22 cellular contexts compared by ENCODE assay signal in the genomic region with DNA sequence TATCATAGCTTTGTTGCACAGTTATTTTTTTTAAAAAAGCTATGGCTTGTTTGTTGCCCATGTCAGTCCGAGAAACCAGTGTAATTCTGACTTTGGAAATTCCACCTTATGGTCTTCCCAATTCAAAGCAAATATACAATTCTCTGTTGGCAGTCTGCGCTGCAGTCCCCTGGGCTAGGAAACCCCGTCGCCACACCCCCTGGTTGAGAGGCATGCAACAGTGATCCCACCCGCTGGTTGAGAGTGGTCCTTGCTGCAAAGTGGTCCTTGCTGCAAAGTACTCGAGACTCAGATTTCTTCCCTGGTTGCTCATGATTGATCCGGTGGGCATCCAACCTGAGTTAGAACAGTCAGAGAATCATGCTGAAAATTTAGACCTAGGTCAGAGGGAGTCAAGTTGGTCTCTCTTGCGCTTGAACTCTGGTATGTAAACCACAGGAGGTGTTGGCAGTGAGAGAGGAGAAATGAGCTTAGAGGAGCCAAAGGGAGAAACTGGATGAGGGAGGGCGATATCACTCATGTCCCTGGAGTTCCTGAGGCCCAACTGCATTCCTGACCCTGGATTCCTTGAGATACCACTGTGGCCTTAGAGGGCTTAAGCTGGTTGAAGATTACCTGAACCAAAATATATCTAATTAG. TPM values are rescaled to one million over a fixed set of nuclear protein-coding genes. Genes with fewer than 3 reads are reported as not detected.
A peak's percentile ranks its signal among the peaks of the same experiment; 100 is the strongest.
DNase-seq lines count a peak whose midpoint lies in the region; ATAC-seq lines count a peak whose summit lies in the region.
"Had no signal": no experiment of that assay in that cellular context is flagged by ENCODE, and none has a peak within 500 bp of the region (broad histone marks: within the 10 kb centered on the region; RNA-seq: fewer than 3 reads in every experiment).

No MANE protein-coding gene starts in this region.

- DNase-seq in left ventricle myocardium superior (no peak), Right ventricle myocardium inferior (ENCODE audit: missing footprints) (no peak), amniotic epithelial cell (ENCODE audit: low read depth) (peak; percentile 95), iPS-NIHi7 (ENCODE audit: extremely low spot score) (peak; percentile 31), NCI-H345 treated with DMSO at 0.1 percent for 48 hours (lab: John Stamatoyannopoulos, UW; ENCODE audit: unreplicated experiment) (no peak)
- DNase-seq in stimulated activated CD4-positive, alpha-beta T cell treated with anti-CD3 and anti-CD28 coated beads, Interleukin-12 subunit alpha, Interleukin-12 subunit beta, amount 100 ng/mL, for 4 hours: no peak
- DNase-seq in activated CD4-positive, alpha-beta memory T cell treated with anti-CD3 and anti-CD28 coated beads, Interleukin-2, amount 10 ng/mL, durations not matched to agents 7 days and 5 days: no peak
- DNase-seq: activated effector memory CD4-positive, alpha-beta T cell treated with anti-CD3 and anti-CD28 coated beads, Interleukin-2, amount 50 U/mL, for 16 hours; anterior cingulate cortex; CD8-positive, alpha-beta T cell; glutamatergic neuron; immature natural killer cell; MV-4-11; NCI-H2029; NCI-H524 treated with DMSO at 0.1 percent for 48 hours; SK-N-SH; stimulated activated CD4-positive, alpha-beta T cell treated with anti-CD3 and anti-CD28 coated beads, Interleukin-15, amount 100 ng/mL, for 24 hours; stimulated activated naive CD4-positive, alpha-beta T cell treated with Interleukin-2 at 50 U/mL for 16 hours; T1000; upper lobe of left lung had no signal

- H3K27me3 Mint-ChIP-seq in activated CD4-positive, alpha-beta memory T cell treated with anti-CD3 and anti-CD28 coated beads, Interleukin-2, amount 10 ng/mL, durations not matched to agents 7 days and 5 days: peaks cover 9% of the 10 kb centered on the region

- H3K9me3 Mint-ChIP-seq in activated CD4-positive, alpha-beta memory T cell treated with anti-CD3 and anti-CD28 coated beads, Interleukin-2, amount 10 ng/mL, durations not matched to agents 7 days and 5 days: no peaks in the 10 kb centered on the region
- H3K9me3 Mint-ChIP-seq: CD8-positive, alpha-beta T cell; immature natural killer cell; nephron had no signal

- no peak overlapping the region for H3K4me3 Mint-ChIP-seq in activated CD4-positive, alpha-beta memory T cell treated with anti-CD3 and anti-CD28 coated beads, Interleukin-2, amount 10 ng/mL, durations not matched to agents 7 days and 5 days
- H3K4me3 Mint-ChIP-seq: CD8-positive, alpha-beta T cell; immature natural killer cell; nephron had no signal

- POLR2A ChIA-PET in activated CD4-positive, alpha-beta memory T cell treated with anti-CD3 and anti-CD28 coated beads, Interleukin-2, amount 10 ng/mL, durations not matched to agents 7 days and 5 days (lab: Charles Lee): interaction anchor here (0.6 kb wide), 1 partner anchor 205 kb away, joined by 3 read pairs; no protein-coding TSS in a partner anchor

- peak; percentile 50 for ATAC-seq in left ventricle myocardium superior
- ATAC-seq in Right ventricle myocardium inferior: no peak
- no peak for ATAC-seq in HG02981 (IDR thresholded peaks at IDR 0.05; ENCODE audit: unreplicated experiment)
- ATAC-seq: CD8-positive, alpha-beta T cell had no signal

- no peaks in the 10 kb centered on the region for H3K36me3 Mint-ChIP-seq in activated CD4-positive, alpha-beta memory T cell treated with anti-CD3 and anti-CD28 coated beads, Interleukin-2, amount 10 ng/mL, durations not matched to agents 7 days and 5 days (ENCODE audit: low read depth)
- H3K36me3 Mint-ChIP-seq: CD8-positive, alpha-beta T cell; immature natural killer cell had no signal

- no peaks in the 10 kb centered on the region for H3K4me1 Mint-ChIP-seq in activated CD4-positive, alpha-beta memory T cell treated with anti-CD3 and anti-CD28 coated beads, Interleukin-2, amount 10 ng/mL, durations not matched to agents 7 days and 5 days
- H3K4me1 Mint-ChIP-seq: immature natural killer cell had no signal

- intact Hi-C loops in left ventricle myocardium superior (cut with micrococcal nuclease): no loop called here
- intact Hi-C loops in Right ventricle myocardium inferior (cut with DNase I): no loop called here

- no peak overlapping the region for H3K27ac Mint-ChIP-seq in activated CD4-positive, alpha-beta memory T cell treated with anti-CD3 and anti-CD28 coated beads, Interleukin-2, amount 10 ng/mL, durations not matched to agents 7 days and 5 days
- H3K27ac Mint-ChIP-seq: CD8-positive, alpha-beta T cell; immature natural killer cell; nephron had no signal

- CTCF ChIA-PET in activated CD4-positive, alpha-beta memory T cell treated with anti-CD3 and anti-CD28 coated beads, Interleukin-2, amount 10 ng/mL, durations not matched to agents 7 days and 5 days (lab: Charles Lee): no interaction called here

RNA-seq across cellular contexts. Expression of gene STK17A, which starts 45.0 kb away (rescaled TPM):
- 26.5 TPM for total RNA-seq in left ventricle myocardium superior
- total RNA-seq in Right ventricle myocardium inferior: 28.1 TPM
- 10 to 100 TPM; 89.5 to 90.3 TPM for total RNA-seq in activated CD4-positive, alpha-beta memory T cell treated with anti-CD3 and anti-CD28 coated beads, Interleukin-2, amount 10 ng/mL, durations not matched to agents 7 days and 5 days

Comparison
In these comparisons a context has a peak if more than half of its experiments do, and no peak if none do; other contexts are left out.
1. DNase-seq: peak in amniotic epithelial cell (single experiment) and iPS-NIHi7 (single experiment); none in left ventricle myocardium superior (single experiment), Right ventricle myocardium inferior (single experiment), NCI-H345 treated with DMSO at 0.1 percent for 48 hours (single experiment), stimulated activated CD4-positive, alpha-beta T cell treated with anti-CD3 and anti-CD28 coated beads, Interleukin-12 subunit alpha, Interleukin-12 subunit beta, amount 100 ng/mL, for 4 hours (single experiment) and activated CD4-positive, alpha-beta memory T cell treated with anti-CD3 and anti-CD28 coated beads, Interleukin-2, amount 10 ng/mL, durations not matched to agents 7 days and 5 days (single experiment).